Comparison of ENCODE assay signal across 29 cellular contexts in the genomic region with DNA sequence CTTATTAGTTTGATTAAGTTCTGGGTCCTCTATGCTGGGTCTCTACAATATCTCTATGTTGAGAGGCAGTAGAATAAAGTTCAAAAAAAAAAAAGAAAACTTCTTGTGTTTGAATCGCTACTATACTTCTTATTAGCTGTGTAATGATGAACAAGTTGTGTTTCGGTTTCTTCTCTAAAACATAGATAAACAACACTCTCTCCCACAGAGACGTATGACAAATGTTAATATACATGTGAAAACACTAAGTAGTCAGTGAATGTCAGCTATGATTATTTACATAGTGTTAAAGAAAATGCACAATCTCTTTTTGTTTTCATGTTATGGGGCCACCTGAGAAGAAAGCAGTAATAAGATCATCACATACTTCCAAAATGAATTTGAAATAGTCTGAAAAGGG. TPM values are rescaled to one million over a fixed set of nuclear protein-coding genes. Genes with fewer than 3 reads are reported as not detected.
DNase-seq lines count a peak whose midpoint lies in the region; ATAC-seq, FAIRE-seq and TF ChIP-seq lines count a peak whose summit lies in the region.
"Had no signal": no experiment of that assay in that cellular context is flagged by ENCODE, and none has a peak within 500 bp of the region (broad histone marks: within the 10 kb centered on the region; RNA-seq: fewer than 3 reads in every experiment).

No MANE protein-coding gene starts in this region.

- H3K4me2 ChIP-seq in GM23338, result peak overlapping the region; percentile 12; the same call in 1 of the 2 replicates

- ATAC-seq in GM23338, result no peak
- ATAC-seq in effector memory CD8-positive, alpha-beta T cell (replicated peaks), result no peak
- ATAC-seq: esophagus mucosa; PC-3; Right ventricle myocardium inferior; stimulated activated naive CD8-positive, alpha-beta T cell treated with anti-CD3 and anti-CD28 coated beads, Interleukin-15, amount 100 ng/mL, for 72 hours had no signal

- peaks cover 76% of the 10 kb centered on the region for H3K79me2 ChIP-seq in GM23338 (replicated peaks; ENCODE audit: insufficient read depth)

- no peaks in the 10 kb centered on the region for H3K27me3 ChIP-seq in GM23338 (ENCODE audit: insufficient read depth)
- H3K27me3 ChIP-seq: adrenal gland, brain microvascular endothelial cell, thyroid gland had no signal

- H3K4me3 Mint-ChIP-seq in GM23338 (peak overlapping the region; percentile 4; the same call in 1 of the 3 replicates), mesothelial cell of epicardium (no peak overlapping the region), endothelial cell (ENCODE audit: unreplicated experiment) (no peak overlapping the region)
- H3K4me3 Mint-ChIP-seq in effector memory CD8-positive, alpha-beta T cell, result no peak overlapping the region
- H3K4me3 Mint-ChIP-seq: nephron progenitor cell; stimulated activated naive CD8-positive, alpha-beta T cell treated with anti-CD3 and anti-CD28 coated beads, Interleukin-15, amount 100 ng/mL, for 72 hours had no signal

- H3K4me3 ChIP-seq in GM23338 (no peak overlapping the region), SK-N-MC (no peak overlapping the region)
- H3K4me3 ChIP-seq: adrenal gland, HAP-1, left ventricle myocardium inferior, thyroid gland had no signal

- peak overlapping the region; percentile 55 for H3K27ac Mint-ChIP-seq in GM23338
- H3K27ac Mint-ChIP-seq in mesothelial cell of epicardium, result peak overlapping the region; percentile 43
- H3K27ac Mint-ChIP-seq in effector memory CD8-positive, alpha-beta T cell, result peak overlapping the region in 1 of 2 donors; percentile 55
- no peak overlapping the region for H3K27ac Mint-ChIP-seq in endothelial cell (ENCODE audit: unreplicated experiment)
- H3K27ac Mint-ChIP-seq: nephron progenitor cell; stimulated activated naive CD8-positive, alpha-beta T cell treated with anti-CD3 and anti-CD28 coated beads, Interleukin-15, amount 100 ng/mL, for 72 hours had no signal

- no peaks in the 10 kb centered on the region for H4K20me1 ChIP-seq in GM23338 (replicated peaks; ENCODE audit: insufficient read depth)

- no peak overlapping the region for H2AFZ ChIP-seq in GM23338
- H2AFZ ChIP-seq: parathyroid adenoma had no signal

- no peaks in the 10 kb centered on the region for H3F3A ChIP-seq in GM23338 (replicated peaks; ENCODE audit: low read depth)

- TF ChIP-seq CTCF in GM23338 (conservative IDR thresholded peaks at IDR 0.05; ENCODE audit: low read depth in 2 of 2) (no peak), mesothelial cell of epicardium (IDR thresholded peaks at IDR 0.05; ENCODE audit: unreplicated experiment) (no peak), endothelial cell (IDR thresholded peaks at IDR 0.05; ENCODE audit: unreplicated experiment) (no peak)

- no peaks in the 10 kb centered on the region for H3K9me3 ChIP-seq in SK-N-MC (ENCODE audit: low read depth, low read length)
- H3K9me3 ChIP-seq: adrenal gland, HAP-1, left ventricle myocardium inferior, thyroid gland had no signal

- H3K4me1 Mint-ChIP-seq in GM23338 (peaks cover 24% of the 10 kb centered on the region), mesothelial cell of epicardium (peaks cover 42% of the 10 kb centered on the region), endothelial cell (ENCODE audit: unreplicated experiment) (peaks cover 5% of the 10 kb centered on the region)
- H3K4me1 Mint-ChIP-seq in effector memory CD8-positive, alpha-beta T cell (ENCODE audit: low read depth in 2 of 2), result peaks cover 33 to 41% of the 10 kb centered on the region in 2 donors
- H3K4me1 Mint-ChIP-seq: nephron progenitor cell had no signal

- no peaks in the 10 kb centered on the region for H3K9me3 Mint-ChIP-seq in GM23338
- no peaks in the 10 kb centered on the region for H3K9me3 Mint-ChIP-seq in mesothelial cell of epicardium
- H3K9me3 Mint-ChIP-seq in effector memory CD8-positive, alpha-beta T cell, result no peaks in the 10 kb centered on the region
- no peaks in the 10 kb centered on the region for H3K9me3 Mint-ChIP-seq in endothelial cell (ENCODE audit: unreplicated experiment)
- H3K9me3 Mint-ChIP-seq: nephron progenitor cell; stimulated activated naive CD8-positive, alpha-beta T cell treated with anti-CD3 and anti-CD28 coated beads, Interleukin-15, amount 100 ng/mL, for 72 hours had no signal

- no peak for DNase-seq in GM23338 (ENCODE audit: low spot score)
- no peak for DNase-seq in SK-N-MC (ENCODE audit: low read depth, low spot score)
- DNase-seq in mesothelial cell of epicardium (ENCODE audit: low spot score in 2 of 2, unreplicated experiment in 2 of 2), result no peak
- no peak for DNase-seq in NCI-H2081 (lab: John Stamatoyannopoulos, UW)
- no peak for DNase-seq in effector memory CD8-positive, alpha-beta T cell
- DNase-seq in NCI-H510A (lab: John Stamatoyannopoulos, UW), result no peak
- DNase-seq in endothelial cell (ENCODE audit: low spot score), result no peak
- DNase-seq: activated T-cell treated with anti-CD3 and anti-CD28 coated beads, Interleukin-2, amount 50 U/mL, for 1 hour; adrenal gland; brain microvascular endothelial cell; effector CD8-positive, alpha-beta T cell; hippocampal formation; left ventricle myocardium inferior; midbrain; NCI-H1105; NCI-H2081 treated with DMSO at 0.1 percent for 48 hours; NCI-H82; nephron progenitor cell; PC-3; stimulated activated CD4-positive, alpha-beta T cell treated with anti-CD3 and anti-CD28 coated beads, Interleukin-4, amount 100 ng/mL, for 4 hours; stimulated activated naive CD8-positive, alpha-beta T cell treated with anti-CD3 and anti-CD28 coated beads, Interleukin-15, amount 100 ng/mL, for 72 hours; SW 1271; thyroid gland had no signal

- peaks cover 20% of the 10 kb centered on the region for H3K4me1 ChIP-seq in GM23338 (ENCODE audit: insufficient read depth)
- H3K4me1 ChIP-seq: parathyroid adenoma had no signal

- H3K27ac ChIP-seq in GM23338 (ENCODE audit: low read depth) (no peak overlapping the region), SK-N-MC (peak overlapping the region; percentile 57)
- H3K27ac ChIP-seq: adrenal gland, brain microvascular endothelial cell, left ventricle myocardium inferior, parathyroid adenoma, thyroid gland had no signal

- H3K27me3 Mint-ChIP-seq in GM23338 (ENCODE audit: insufficient read depth, low read depth, poor library complexity) (peaks cover 2% of the 10 kb centered on the region), mesothelial cell of epicardium (ENCODE audit: low read depth) (no peaks in the 10 kb centered on the region), endothelial cell (ENCODE audit: unreplicated experiment) (peaks cover 2% of the 10 kb centered on the region)
- H3K27me3 Mint-ChIP-seq in effector memory CD8-positive, alpha-beta T cell, result no peaks in the 10 kb centered on the region
- H3K27me3 Mint-ChIP-seq: stimulated activated naive CD8-positive, alpha-beta T cell treated with anti-CD3 and anti-CD28 coated beads, Interleukin-15, amount 100 ng/mL, for 72 hours had no signal

- no peaks in the 10 kb centered on the region for H3K36me3 ChIP-seq in GM23338 (ENCODE audit: insufficient read depth)
- H3K36me3 ChIP-seq in SK-N-MC (ENCODE audit: insufficient read depth, low read length), result no peaks in the 10 kb centered on the region
- H3K36me3 ChIP-seq: adrenal gland, brain microvascular endothelial cell, HAP-1, left ventricle myocardium inferior, thyroid gland had no signal

- peak; percentile 36 for FAIRE-seq in G401.6 (lab: Jason Lieb, UNC)
- FAIRE-seq: frontal cortex had no signal

- no peak overlapping the region for H3K9ac ChIP-seq in SK-N-MC (ENCODE audit: insufficient read length)
- H3K9ac ChIP-seq: parathyroid adenoma had no signal

- H3K36me3 Mint-ChIP-seq in GM23338 (ENCODE audit: low read depth) (no peaks in the 10 kb centered on the region), mesothelial cell of epicardium (no peaks in the 10 kb centered on the region), endothelial cell (ENCODE audit: low read depth, unreplicated experiment) (no peaks in the 10 kb centered on the region)
- H3K36me3 Mint-ChIP-seq in effector memory CD8-positive, alpha-beta T cell (ENCODE audit: insufficient read depth), result peaks cover 4% of the 10 kb centered on the region

- H3K9me2 ChIP-seq in GM23338 (ENCODE audit: insufficient read depth), result no peaks in the 10 kb centered on the region

TF ChIP-seq in GM23338, 12 proteins besides CTCF, POLR2A, EP300 and RAD21:
- no peak for TF ChIP-seq ZNF114 (CRISPR knock-in tag; IDR thresholded peaks at IDR 0.05)
TF ChIP-seq in GM23338: peak in this region for 0.

RNA-seq across cellular contexts. Expression of a gene that starts 45.3 kb away (rescaled TPM):
- 45.6 and 74.6 TPM in 2 replicates for total RNA-seq in GM23338 (2014; rRNA removed; shearing (Covaris generic))
- polyA plus RNA-seq in GM23338 (2016; fragmentation: Nextera tagmentation; extraction: Ambion mirVana), result 102 and 104 TPM in 2 replicates
- total RNA-seq in mesothelial cell of epicardium (43.6 to 49.7 TPM (median 47.5 TPM) in 3 replicates), endothelial cell (ENCODE audit: unreplicated experiment) (61.2 TPM)
